1 cellular context compared by ENCODE assay signal in genomic region chr10:69878951-69879350, GRCh38.
TF ChIP-seq lines count a peak whose summit lies in the region.

No MANE protein-coding gene starts in this region.

TF ChIP-seq in HepG2, 621 proteins besides CTCF, POLR2A, EP300 and RAD21:
- TF ChIP-seq NFAT5 (CRISPR knock-in tag; IDR thresholded peaks at IDR 0.05), result no peak
- TF ChIP-seq ZNF768 (CRISPR knock-in tag; IDR thresholded peaks at IDR 0.05), result peak; percentile 41; the same call in 1 of the 2 replicates
- TF ChIP-seq ZNF709 (CRISPR knock-in tag; IDR thresholded peaks at IDR 0.05), result no peak
- no peak for TF ChIP-seq ZNF563 (CRISPR knock-in tag; IDR thresholded peaks at IDR 0.05)
